1 cellular context compared by ENCODE assay signal in the genomic region with DNA sequence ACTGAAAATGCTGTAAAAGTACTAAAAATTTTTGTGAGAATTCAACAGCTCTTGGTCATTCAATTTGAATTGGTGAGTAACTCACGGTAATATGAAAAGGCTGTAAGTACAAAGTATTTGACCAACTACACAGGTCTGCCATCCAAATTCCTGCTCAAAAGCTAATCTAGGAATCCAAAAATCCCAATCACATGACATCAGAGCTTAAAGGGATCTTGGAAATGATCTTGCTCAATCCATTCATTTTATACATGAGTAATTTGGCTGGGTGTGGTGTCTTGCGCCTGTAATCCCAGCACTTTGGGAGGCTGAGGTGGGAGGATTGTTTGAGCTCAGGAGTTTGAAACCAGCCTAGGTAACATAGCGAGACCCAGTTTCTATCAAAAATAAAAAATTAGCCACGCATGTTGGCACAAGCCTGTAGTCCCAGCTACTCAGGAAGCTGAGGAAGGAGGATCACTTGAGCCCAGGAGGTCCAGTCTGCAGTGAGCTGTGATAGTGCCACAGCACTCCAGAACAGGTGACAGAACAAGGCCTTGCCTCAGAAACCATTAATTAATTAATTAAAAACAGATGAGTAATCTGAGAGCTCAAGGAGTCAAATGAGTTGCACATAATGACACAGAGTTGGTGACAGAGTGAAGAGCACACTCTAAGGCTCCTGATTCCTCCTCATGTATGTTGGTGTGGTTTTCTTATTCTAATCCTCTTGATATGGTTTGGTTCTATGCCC.
TF ChIP-seq lines count a peak whose summit lies in the region.

No MANE protein-coding gene starts in this region.

TF ChIP-seq in H1, 55 proteins besides CTCF, POLR2A, EP300 and RAD21 (continued from another document):
- TF ChIP-seq, protein P1, sequence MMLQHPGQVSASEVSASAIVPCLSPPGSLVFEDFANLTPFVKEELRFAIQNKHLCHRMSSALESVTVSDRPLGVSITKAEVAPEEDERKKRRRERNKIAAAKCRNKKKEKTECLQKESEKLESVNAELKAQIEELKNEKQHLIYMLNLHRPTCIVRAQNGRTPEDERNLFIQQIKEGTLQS (IDR thresholded peaks at IDR 0.05; ENCODE audit: insufficient read depth, low read depth, low read length) = no peak
